Comparison of ENCODE assay signal across 25 cellular contexts in the genomic region with DNA sequence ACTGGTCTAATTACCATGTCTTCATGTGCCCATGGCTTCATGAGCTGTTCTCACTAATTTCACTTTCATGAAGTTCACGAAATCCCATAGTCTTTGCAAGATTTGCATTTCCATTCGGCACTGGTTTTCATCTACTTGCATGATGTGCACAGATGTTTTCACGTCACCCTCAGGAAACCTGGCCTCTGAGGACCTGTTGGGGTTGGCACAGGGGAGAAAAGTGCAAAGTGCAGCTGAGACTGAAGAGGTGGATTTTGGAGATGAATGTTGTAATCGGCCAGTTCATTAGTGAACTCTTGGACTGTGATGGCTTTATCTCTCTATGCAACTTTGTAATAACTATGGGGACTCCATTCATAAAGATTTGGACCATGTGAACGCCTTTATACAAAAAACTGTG.
"Had no signal": no experiment of that assay in that cellular context is flagged by ENCODE, and none has a peak within 500 bp of the region (broad histone marks: within the 10 kb centered on the region; RNA-seq: fewer than 3 reads in every experiment).

No MANE protein-coding gene starts in this region.

- DNase-seq: kidney glomerular epithelial cell; left cardiac atrium; left lung; mesendoderm; naive B cell; natural killer cell; nephron progenitor cell; ovary; stimulated activated CD4-positive, alpha-beta T cell treated with anti-CD3 and anti-CD28 coated beads, Interleukin-12 subunit alpha, Interleukin-12 subunit beta, amount 100 ng/mL, for 4 hours; stimulated activated CD4-positive, alpha-beta T cell treated with anti-CD3 and anti-CD28 coated beads, Interleukin-15, amount 100 ng/mL, for 24 hours; stimulated activated CD4-positive, alpha-beta T cell treated with anti-CD3 and anti-CD28 coated beads, Interleukin-2, amount 100 ng/mL, for 24 hours; stimulated activated CD4-positive, alpha-beta T cell treated with anti-CD3 and anti-CD28 coated beads, Interleukin-4, amount 100 ng/mL, for 1 hour; stimulated activated naive B cell treated with anti-CD40 and anti-IgM and Interleukin-4, amounts not matched to agents 10 μg/mL and 1 μg/mL and 100 μg/mL, for 72 hours; tibial artery; trophoblast cell; upper lobe of right lung; uterus had no signal

- H3K36me3 ChIP-seq: left lung, ovary, right atrium auricular region, suprapubic skin, thoracic aorta, tibial artery, upper lobe of right lung, uterus had no signal

- H2AFZ ChIP-seq: hepatocyte had no signal

- H3K79me2 ChIP-seq: hepatocyte had no signal

- H3K27me3 ChIP-seq: ovary, right atrium auricular region, uterus had no signal

- H3K4me1 ChIP-seq: left lung, right atrium auricular region, suprapubic skin, tibial artery, upper lobe of right lung, uterus had no signal

- ATAC-seq: left cardiac atrium; left lung; natural killer cell; sciatic nerve; stimulated activated naive B cell treated with anti-CD40 and anti-IgM and Interleukin-4, amounts not matched to agents 10 μg/mL and 1 μg/mL and 100 μg/mL, for 72 hours; upper lobe of right lung had no signal

- H3K27ac ChIP-seq: hepatocyte, left lung, ovary, right atrium auricular region, skin epidermis, suprapubic skin, thoracic aorta, tibial artery, upper lobe of right lung, uterus had no signal

- H3K9me3 ChIP-seq: ovary, suprapubic skin, thoracic aorta, upper lobe of right lung, uterus had no signal

- H3K4me2 ChIP-seq: hepatocyte had no signal

- FAIRE-seq: keratinocyte had no signal

- H3K4me3 ChIP-seq: hepatocyte, left lung, lung, ovary, right atrium auricular region, skin epidermis, suprapubic skin, thoracic aorta, tibial artery, upper lobe of right lung, uterus had no signal
